Comparison of ENCODE assay signal across 20 cellular contexts in genomic region chr9:114283551-114284111, GRCh38. TPM values are rescaled to one million over a fixed set of nuclear protein-coding genes. Genes with fewer than 3 reads are reported as not detected.
DNase-seq lines count a peak whose midpoint lies in the region; ATAC-seq, FAIRE-seq and TF ChIP-seq lines count a peak whose summit lies in the region.
"Had no signal": no experiment of that assay in that cellular context is flagged by ENCODE, and none has a peak within 500 bp of the region (broad histone marks: within the 10 kb centered on the region; RNA-seq: fewer than 3 reads in every experiment).

No MANE protein-coding gene starts in this region.

- H3K4me3 ChIP-seq in astrocyte (ENCODE audit: insufficient read depth, low read depth, low read length) (no peak overlapping the region), right lobe of liver (no peak overlapping the region), smooth muscle cell (no peak overlapping the region)
- H3K4me3 ChIP-seq in naive thymus-derived CD4-positive, alpha-beta T cell (ENCODE audit: low read length): no peak overlapping the region
- H3K4me3 ChIP-seq: adrenal gland, prostate gland, transverse colon had no signal

- no peak overlapping the region for H3K4me2 ChIP-seq in astrocyte (ENCODE audit: low read length)
- peak overlapping the region; percentile 28 for H3K4me2 ChIP-seq in smooth muscle cell

- H3K4me1 ChIP-seq in astrocyte (ENCODE audit: insufficient read depth, low read length) (peaks cover 62% of the 10 kb centered on the region), right lobe of liver (no peaks in the 10 kb centered on the region), smooth muscle cell (ENCODE audit: low read depth) (peaks cover 21% of the 10 kb centered on the region)
- no peaks in the 10 kb centered on the region for H3K4me1 ChIP-seq in naive thymus-derived CD4-positive, alpha-beta T cell (ENCODE audit: control insufficient read depth in 2 of 2, insufficient read depth in 2 of 2, low read length in 2 of 2)
- H3K4me1 ChIP-seq: prostate gland, transverse colon had no signal

- no peak overlapping the region for H3K27ac ChIP-seq in astrocyte (ENCODE audit: low read depth, low read length)
- no peak overlapping the region for H3K27ac ChIP-seq in right lobe of liver
- peak overlapping the region; percentile 96 for H3K27ac ChIP-seq in smooth muscle cell (ENCODE audit: low read depth)
- no peak overlapping the region for H3K27ac ChIP-seq in naive thymus-derived CD4-positive, alpha-beta T cell (ENCODE audit: low read depth, low read length)
- H3K27ac ChIP-seq: adrenal gland, C4-2B, prostate gland, transverse colon had no signal

- ATAC-seq in right lobe of liver: no peak
- no peak for ATAC-seq in naive thymus-derived CD4-positive, alpha-beta T cell
- ATAC-seq in GM18520 (IDR thresholded peaks at IDR 0.05; ENCODE audit: unreplicated experiment): no peak

- H3K9me3 Mint-ChIP-seq in astrocyte (ENCODE audit: unreplicated experiment): no peaks in the 10 kb centered on the region
- peaks cover 0 to 2% (median 0%) of the 10 kb centered on the region in 11 donors for H3K9me3 Mint-ChIP-seq in naive thymus-derived CD4-positive, alpha-beta T cell
- H3K9me3 Mint-ChIP-seq: activated CD4-positive, alpha-beta memory T cell treated with anti-CD3 and anti-CD28 coated beads for 36 hours; stimulated activated naive B cell treated with anti-CD40 and anti-IgM and Interleukin-4, amounts not matched to agents 10 μg/mL and 1 μg/mL and 100 μg/mL, for 72 hours had no signal

- DNase-seq in activated effector memory CD4-positive, alpha-beta T cell treated with anti-CD3 and anti-CD28 coated beads, Interleukin-2, amount 50 U/mL, for 16 hours: peak; percentile 52
- DNase-seq in activated effector memory CD4-positive, alpha-beta T cell treated with Interleukin-2 at 50 U/mL for 16 hours: no peak
- DNase-seq in astrocyte (ENCODE audit: low read depth) (no peak), right lobe of liver (peak in 2 of 3 donors; percentile 31 to 40), smooth muscle cell (lab: John Stamatoyannopoulos, UW; ENCODE audit: unreplicated experiment) (no peak), SHP77 treated with DMSO at 0.1 percent for 48 hours (lab: John Stamatoyannopoulos, UW) (no peak)
- no peak for DNase-seq in naive thymus-derived CD4-positive, alpha-beta T cell
- DNase-seq: cerebellar nuclear complex; DMS 273 treated with DMSO at 0.1 percent for 48 hours; hippocampal formation; Kasumi-1; stimulated activated naive B cell treated with anti-CD40 and anti-IgM and Interleukin-4, amounts not matched to agents 10 μg/mL and 1 μg/mL and 100 μg/mL, for 72 hours; transverse colon had no signal

- H3K27ac Mint-ChIP-seq in astrocyte (ENCODE audit: unreplicated experiment): peak overlapping the region; percentile 26
- no peak overlapping the region for H3K27ac Mint-ChIP-seq in naive thymus-derived CD4-positive, alpha-beta T cell
- H3K27ac Mint-ChIP-seq: activated CD4-positive, alpha-beta memory T cell treated with anti-CD3 and anti-CD28 coated beads for 36 hours; stimulated activated naive B cell treated with anti-CD40 and anti-IgM and Interleukin-4, amounts not matched to agents 10 μg/mL and 1 μg/mL and 100 μg/mL, for 72 hours had no signal

- TF ChIP-seq POLR2A in right lobe of liver (IDR thresholded peaks at IDR 0.05): no peak

- H2AFZ ChIP-seq in astrocyte (ENCODE audit: low read depth, low read length) (no peak overlapping the region), smooth muscle cell (ENCODE audit: low read depth) (no peak overlapping the region)

- intact Hi-C loops in right lobe of liver (cut with DNase I): no loop called here
- intact Hi-C loops in naive thymus-derived CD4-positive, alpha-beta T cell (cut with micrococcal nuclease): no loop called here

- CTCF ChIA-PET in naive thymus-derived CD4-positive, alpha-beta T cell (lab: Charles Lee): no interaction called here

- H3K4me1 Mint-ChIP-seq in astrocyte (ENCODE audit: low read depth, unreplicated experiment): peaks cover 50% of the 10 kb centered on the region
- no peaks in the 10 kb centered on the region for H3K4me1 Mint-ChIP-seq in naive thymus-derived CD4-positive, alpha-beta T cell
- H3K4me1 Mint-ChIP-seq: stimulated activated naive B cell treated with anti-CD40 and anti-IgM and Interleukin-4, amounts not matched to agents 10 μg/mL and 1 μg/mL and 100 μg/mL, for 72 hours had no signal

- WGBS in right lobe of liver (ENCODE audit: insufficient coverage, low coverage, low lambda C conversion rate, missing lambda C conversion rate): 100% methylated on average over 1 of the region's 14 CpGs
- 94% methylated on average over 14 of the region's 14 CpGs for WGBS in smooth muscle cell (ENCODE audit: low lambda C conversion rate)

- H3K4me3 Mint-ChIP-seq in astrocyte (ENCODE audit: unreplicated experiment): no peak overlapping the region
- no peak overlapping the region for H3K4me3 Mint-ChIP-seq in naive thymus-derived CD4-positive, alpha-beta T cell
- H3K4me3 Mint-ChIP-seq: activated CD4-positive, alpha-beta memory T cell treated with anti-CD3 and anti-CD28 coated beads for 36 hours; stimulated activated naive B cell treated with anti-CD40 and anti-IgM and Interleukin-4, amounts not matched to agents 10 μg/mL and 1 μg/mL and 100 μg/mL, for 72 hours had no signal

- H3K79me2 ChIP-seq in astrocyte (ENCODE audit: insufficient read depth, low read length): no peaks in the 10 kb centered on the region
- H3K79me2 ChIP-seq in smooth muscle cell (ENCODE audit: low read depth): no peaks in the 10 kb centered on the region

- POLR2A ChIA-PET in naive thymus-derived CD4-positive, alpha-beta T cell (lab: Charles Lee): no interaction called here

- H3K27me3 Mint-ChIP-seq in astrocyte (ENCODE audit: low read depth, unreplicated experiment): no peaks in the 10 kb centered on the region
- H3K27me3 Mint-ChIP-seq in naive thymus-derived CD4-positive, alpha-beta T cell: peaks cover 0 to 3% (median 0%) of the 10 kb centered on the region in 5 donors
- H3K27me3 Mint-ChIP-seq: activated CD4-positive, alpha-beta memory T cell treated with anti-CD3 and anti-CD28 coated beads for 36 hours; stimulated activated naive B cell treated with anti-CD40 and anti-IgM and Interleukin-4, amounts not matched to agents 10 μg/mL and 1 μg/mL and 100 μg/mL, for 72 hours had no signal

- H4K20me1 ChIP-seq in astrocyte (ENCODE audit: insufficient read depth, low read length) (no peaks in the 10 kb centered on the region), smooth muscle cell (ENCODE audit: low read depth) (no peaks in the 10 kb centered on the region)

- no peaks in the 10 kb centered on the region for H3K27me3 ChIP-seq in astrocyte (ENCODE audit: insufficient read depth, low read length)
- H3K27me3 ChIP-seq in right lobe of liver: no peaks in the 10 kb centered on the region
- H3K27me3 ChIP-seq in smooth muscle cell (ENCODE audit: low read depth): no peaks in the 10 kb centered on the region
- no peaks in the 10 kb centered on the region for H3K27me3 ChIP-seq in naive thymus-derived CD4-positive, alpha-beta T cell (ENCODE audit: control insufficient read depth in 2 of 2, insufficient read depth in 2 of 2, low read length in 2 of 2)
- H3K27me3 ChIP-seq: adrenal gland, transverse colon had no signal

- H3K9me3 ChIP-seq in astrocyte (ENCODE audit: insufficient read depth, low read depth, low read length) (no peaks in the 10 kb centered on the region), right lobe of liver (no peaks in the 10 kb centered on the region), smooth muscle cell (replicated peaks; ENCODE audit: low read depth) (no peaks in the 10 kb centered on the region)
- H3K9me3 ChIP-seq in naive thymus-derived CD4-positive, alpha-beta T cell (ENCODE audit: control insufficient read depth in 2 of 3, low read length in 3 of 3): no peaks in the 10 kb centered on the region
- H3K9me3 ChIP-seq: adrenal gland, prostate gland, transverse colon had no signal

- H3K36me3 ChIP-seq in astrocyte (ENCODE audit: insufficient read depth, low read length) (no peaks in the 10 kb centered on the region), right lobe of liver (peaks cover 0 to 6% (median 0%) of the 10 kb centered on the region in 4 donors), smooth muscle cell (ENCODE audit: low read depth) (no peaks in the 10 kb centered on the region)
- no peaks in the 10 kb centered on the region for H3K36me3 ChIP-seq in naive thymus-derived CD4-positive, alpha-beta T cell (ENCODE audit: control insufficient read depth in 2 of 3, insufficient read depth in 3 of 3, low read length in 3 of 3)
- H3K36me3 ChIP-seq: adrenal gland, prostate gland, transverse colon had no signal

- TF ChIP-seq CTCF in astrocyte (IDR thresholded peaks at IDR 0.05; ENCODE audit: insufficient read depth, low read depth, low read length) (no peak), right lobe of liver (IDR thresholded peaks at IDR 0.05) (no peak), smooth muscle cell (IDR thresholded peaks at IDR 0.05; ENCODE audit: borderline replicate concordance, insufficient read depth, poor library complexity, severe bottlenecking) (no peak)

- no peak overlapping the region for H3K9ac ChIP-seq in astrocyte (ENCODE audit: low read length)
- H3K9ac ChIP-seq in smooth muscle cell (ENCODE audit: low read depth): peak overlapping the region; percentile 72

- H3F3A ChIP-seq in smooth muscle cell (ENCODE audit: low read depth): peaks cover 16% of the 10 kb centered on the region

- no peak for FAIRE-seq in astrocyte (lab: Jason Lieb, UNC)
- FAIRE-seq: A204.1 had no signal

- peaks cover 21% of the 10 kb centered on the region for H3K36me3 Mint-ChIP-seq in astrocyte (ENCODE audit: low read depth, unreplicated experiment)
- no peaks in the 10 kb centered on the region for H3K36me3 Mint-ChIP-seq in naive thymus-derived CD4-positive, alpha-beta T cell
- H3K36me3 Mint-ChIP-seq: activated CD4-positive, alpha-beta memory T cell treated with anti-CD3 and anti-CD28 coated beads for 36 hours; stimulated activated naive B cell treated with anti-CD40 and anti-IgM and Interleukin-4, amounts not matched to agents 10 μg/mL and 1 μg/mL and 100 μg/mL, for 72 hours had no signal

RNA-seq across cellular contexts. Expression of gene ORM1, which starts 39.3 kb away (rescaled TPM):
- total RNA-seq in astrocyte (not detected in 2 replicates), right lobe of liver (over 10,000 TPM; 11,577 to 28,471 (median 22,756) TPM), smooth muscle cell (not detected in 2 replicates)
- polyA plus RNA-seq in smooth muscle cell: 0.46 and 0.74 TPM in 2 replicates
- under 1 TPM in 1 of 5 experiments, not detected in 4; 0.29 TPM for total RNA-seq in naive thymus-derived CD4-positive, alpha-beta T cell
- polyA plus RNA-seq in naive thymus-derived CD4-positive, alpha-beta T cell: not detected
- total RNA-seq: activated CD4-positive, alpha-beta memory T cell treated with anti-CD3 and anti-CD28 coated beads for 36 hours; myocyte; prostate gland; transverse colon had no signal

RNA-seq across cellular contexts. Expression of gene ORM2, which starts 46.0 kb away (rescaled TPM):
- not detected in 2 replicates for total RNA-seq in astrocyte
- total RNA-seq in right lobe of liver: 1,000 to 10,000 TPM; 3,162 to 5,107 (median 3,869) TPM
- total RNA-seq in smooth muscle cell: 0.27 TPM in 1 of 2 replicates, not detected in the other
- polyA plus RNA-seq in smooth muscle cell: not detected in 2 replicates
- total RNA-seq in naive thymus-derived CD4-positive, alpha-beta T cell: not detected
- polyA plus RNA-seq in naive thymus-derived CD4-positive, alpha-beta T cell: not detected
- total RNA-seq: activated CD4-positive, alpha-beta memory T cell treated with anti-CD3 and anti-CD28 coated beads for 36 hours; myocyte; transverse colon had no signal

Comparison
In these comparisons a context has a peak if more than half of its experiments do, and no peak if none do; other contexts are left out.
1. DNase-seq: peak in activated effector memory CD4-positive, alpha-beta T cell treated with anti-CD3 and anti-CD28 coated beads, Interleukin-2, amount 50 U/mL, for 16 hours (single experiment) and right lobe of liver (2 of 3); none in activated effector memory CD4-positive, alpha-beta T cell treated with Interleukin-2 at 50 U/mL for 16 hours (single experiment), astrocyte (single experiment), smooth muscle cell (single experiment), SHP77 treated with DMSO at 0.1 percent for 48 hours (single experiment) and naive thymus-derived CD4-positive, alpha-beta T cell (0 of 9).
2. RNA of gene ORM1, which starts 39.3 kb away (total RNA-seq): 11,577 to 28,471 TPM in right lobe of liver; not detected in astrocyte, not detected in smooth muscle cell and 0.29 TPM in naive thymus-derived CD4-positive, alpha-beta T cell; every median in the first group is over 1,000 times any median in the second.
3. RNA of gene ORM2, which starts 46.0 kb away (total RNA-seq): 3,162 to 5,107 TPM in right lobe of liver; not detected in astrocyte, 0.27 TPM in smooth muscle cell and not detected in naive thymus-derived CD4-positive, alpha-beta T cell; every median in the first group is over 1,000 times any median in the second.